1 cellular context compared by ENCODE assay signal in the genomic region with DNA sequence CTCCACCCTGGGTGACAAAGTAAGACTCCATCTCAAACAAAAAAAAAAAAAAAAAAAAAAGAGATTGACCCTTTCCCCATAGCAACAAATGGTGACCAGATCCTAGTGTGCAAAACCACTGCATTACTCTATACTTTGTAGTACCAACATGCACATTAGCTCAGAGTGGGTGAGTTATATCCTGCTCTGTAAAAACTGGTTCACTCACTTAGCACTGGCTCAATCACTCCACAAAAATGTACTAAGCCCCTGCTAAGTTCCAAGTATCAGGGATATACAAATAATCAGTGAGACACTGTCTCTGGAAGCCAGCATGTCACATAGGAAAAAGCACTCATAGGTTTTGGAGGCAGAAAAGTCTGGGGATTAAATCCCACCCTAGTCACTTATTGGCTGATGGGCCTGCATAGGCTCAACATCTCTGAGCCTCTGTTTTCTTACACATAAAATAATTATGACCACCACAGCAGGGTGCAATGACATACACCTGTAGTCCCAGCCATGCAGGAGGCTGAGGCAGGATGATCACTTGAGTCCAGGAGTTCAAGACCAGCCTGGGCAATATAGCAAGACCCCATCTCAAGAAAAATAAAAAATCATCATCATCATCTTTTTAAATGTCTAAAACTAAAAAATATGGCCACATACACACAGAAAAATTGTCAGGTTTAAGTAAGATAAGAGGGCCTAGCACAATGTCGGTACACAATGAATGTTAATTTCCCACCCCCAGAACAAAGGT.
TF ChIP-seq lines count a peak whose summit lies in the region.

No MANE protein-coding gene starts in this region.

TF ChIP-seq in GM12878, 131 proteins besides CTCF, POLR2A, EP300 and RAD21 (continued from another document):
- no peak for TF ChIP-seq JUNB (IDR thresholded peaks at IDR 0.05)
- TF ChIP-seq NFXL1 (IDR thresholded peaks at IDR 0.05; ENCODE audit: borderline replicate concordance) = no peak
- TF ChIP-seq, protein P1, sequence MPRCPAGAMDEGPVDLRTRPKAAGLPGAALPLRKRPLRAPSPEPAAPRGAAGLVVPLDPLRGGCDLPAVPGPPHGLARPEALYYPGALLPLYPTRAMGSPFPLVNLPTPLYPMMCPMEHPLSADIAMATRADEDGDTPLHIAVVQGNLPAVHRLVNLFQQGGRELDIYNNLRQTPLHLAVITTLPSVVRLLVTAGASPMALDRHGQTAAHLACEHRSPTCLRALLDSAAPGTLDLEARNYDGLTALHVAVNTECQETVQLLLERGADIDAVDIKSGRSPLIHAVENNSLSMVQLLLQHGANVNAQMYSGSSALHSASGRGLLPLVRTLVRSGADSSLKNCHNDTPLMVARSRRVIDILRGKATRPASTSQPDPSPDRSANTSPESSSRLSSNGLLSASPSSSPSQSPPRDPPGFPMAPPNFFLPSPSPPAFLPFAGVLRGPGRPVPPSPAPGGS (IDR thresholded peaks at IDR 0.05; ENCODE audit: borderline replicate concordance, insufficient read depth, low read depth, low read length, poor library complexity, severe bottlenecking) = no peak
- TF ChIP-seq, protein P2, sequence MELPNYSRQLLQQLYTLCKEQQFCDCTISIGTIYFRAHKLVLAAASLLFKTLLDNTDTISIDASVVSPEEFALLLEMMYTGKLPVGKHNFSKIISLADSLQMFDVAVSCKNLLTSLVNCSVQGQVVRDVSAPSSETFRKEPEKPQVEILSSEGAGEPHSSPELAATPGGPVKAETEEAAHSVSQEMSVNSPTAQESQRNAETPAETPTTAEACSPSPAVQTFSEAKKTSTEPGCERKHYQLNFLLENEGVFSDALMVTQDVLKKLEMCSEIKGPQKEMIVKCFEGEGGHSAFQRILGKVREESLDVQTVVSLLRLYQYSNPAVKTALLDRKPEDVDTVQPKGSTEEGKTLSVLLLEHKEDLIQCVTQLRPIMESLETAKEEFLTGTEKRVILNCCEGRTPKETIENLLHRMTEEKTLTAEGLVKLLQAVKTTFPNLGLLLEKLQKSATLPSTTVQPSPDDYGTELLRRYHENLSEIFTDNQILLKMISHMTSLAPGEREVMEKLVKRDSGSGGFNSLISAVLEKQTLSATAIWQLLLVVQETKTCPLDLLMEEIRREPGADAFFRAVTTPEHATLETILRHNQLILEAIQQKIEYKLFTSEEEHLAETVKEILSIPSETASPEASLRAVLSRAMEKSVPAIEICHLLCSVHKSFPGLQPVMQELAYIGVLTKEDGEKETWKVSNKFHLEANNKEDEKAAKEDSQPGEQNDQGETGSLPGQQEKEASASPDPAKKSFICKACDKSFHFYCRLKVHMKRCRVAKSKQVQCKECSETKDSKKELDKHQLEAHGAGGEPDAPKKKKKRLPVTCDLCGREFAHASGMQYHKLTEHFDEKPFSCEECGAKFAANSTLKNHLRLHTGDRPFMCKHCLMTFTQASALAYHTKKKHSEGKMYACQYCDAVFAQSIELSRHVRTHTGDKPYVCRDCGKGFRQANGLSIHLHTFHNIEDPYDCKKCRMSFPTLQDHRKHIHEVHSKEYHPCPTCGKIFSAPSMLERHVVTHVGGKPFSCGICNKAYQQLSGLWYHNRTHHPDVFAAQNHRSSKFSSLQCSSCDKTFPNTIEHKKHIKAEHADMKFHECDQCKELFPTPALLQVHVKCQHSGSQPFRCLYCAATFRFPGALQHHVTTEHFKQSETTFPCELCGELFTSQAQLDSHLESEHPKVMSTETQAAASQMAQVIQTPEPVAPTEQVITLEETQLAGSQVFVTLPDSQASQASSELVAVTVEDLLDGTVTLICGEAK (IDR thresholded peaks at IDR 0.05; ENCODE audit: borderline replicate concordance) = no peak
- no peak for TF ChIP-seq SMAD1 (IDR thresholded peaks at IDR 0.05; ENCODE audit: low read depth, partially characterized antibody)
- TF ChIP-seq CHD2 (IDR thresholded peaks at IDR 0.05; ENCODE audit: borderline replicate concordance, low read depth, low read length) = no peak
- no peak for TF ChIP-seq TBL1XR1 (IDR thresholded peaks at IDR 0.05; ENCODE audit: low read depth, low read length)
